8 cellular contexts compared by ENCODE assay signal in genomic region chr17:74852237-74853047, GRCh38. TPM values are rescaled to one million over a fixed set of nuclear protein-coding genes. Genes with fewer than 3 reads are reported as not detected.
DNase-seq lines count a peak whose midpoint lies in the region; ATAC-seq, FAIRE-seq and TF ChIP-seq lines count a peak whose summit lies in the region.

No MANE protein-coding gene starts in this region.

- peak overlapping the region; percentile 25; the same call in 1 of the 3 replicates for H3K4me3 ChIP-seq in A549
- peak overlapping the region; percentile 68 for H3K4me3 ChIP-seq in Karpas-422 (ENCODE audit: low read length)

- DNase-seq in A549 (ENCODE audit: low read depth in 1 of 2, low spot score in 1 of 2) (no peak), Karpas-422 (peak; percentile 90), activated T-cell treated with anti-CD3 and anti-CD28 coated beads for 4 hours (peak; percentile 24), iPS-NIHi11 (ENCODE audit: low spot score) (peak; percentile 100), SKM-1 (lab: John Stamatoyannopoulos, UW; ENCODE audit: unreplicated experiment) (no peak)
- DNase-seq in stimulated activated CD8-positive, alpha-beta memory T cell treated with anti-CD3 and anti-CD28 coated beads, Interleukin-4, amount 100 ng/mL, for 48 hours, result peak; percentile 71

- H3K4me2 ChIP-seq in A549, result peak overlapping the region; percentile 68
- H3K4me2 ChIP-seq in Karpas-422 (ENCODE audit: low read depth, low read length, poor library complexity, severe bottlenecking), result peak overlapping the region; percentile 86

- peak overlapping the region; percentile 75 for H3K9ac ChIP-seq in Karpas-422 (ENCODE audit: low read length)

- H3K36me3 ChIP-seq in Karpas-422 (ENCODE audit: insufficient read depth, low read length), result no peaks in the 10 kb centered on the region

- 0 out of 6 replicates have a peak overlapping the region, but pooled peaks of 1 of the 2 experiments have one; percentile 7 for H3K27ac ChIP-seq in A549
- no peak overlapping the region for H3K27ac ChIP-seq in Karpas-422 (ENCODE audit: low read length)

- CTCF ChIA-PET in A549 (lab: Yijun Ruan, JAX), result interaction anchor here (1.3 to 42.4 kb wide), 5 partner anchors 9 to 107 kb away, joined by 3 to 1302 read pairs (median 24); partner anchors contain the start of genes FDXR, GRIN2C and NAT9

- no peaks in the 10 kb centered on the region for H3K9me2 ChIP-seq in Karpas-422 (replicated peaks; ENCODE audit: insufficient read depth, low read length)

- no peak for FAIRE-seq in A549 (lab: Jason Lieb, UNC)

- no peak for TF ChIP-seq CTCF in A549 (IDR thresholded peaks at IDR 0.05)

- no peak for TF ChIP-seq POLR2A in A549 (IDR thresholded peaks at IDR 0.05; ENCODE audit: low read length)

- TF ChIP-seq EP300 in A549 (IDR thresholded peaks at IDR 0.05), result no peak

- H3K9me3 ChIP-seq in A549 (no peaks in the 10 kb centered on the region), Karpas-422 (ENCODE audit: low read length) (no peaks in the 10 kb centered on the region)

- no peaks in the 10 kb centered on the region for H3K79me2 ChIP-seq in Karpas-422 (ENCODE audit: low read length)

- ATAC-seq in A549, result peak; percentile 26 to 45; a peak in 3 of 6 replicates
- ATAC-seq in HG03159 (IDR thresholded peaks at IDR 0.05; ENCODE audit: unreplicated experiment), result no peak
- ATAC-seq in HG02642 (IDR thresholded peaks at IDR 0.05; ENCODE audit: poor library complexity, unreplicated experiment), result no peak

- peak overlapping the region; percentile 87 for H2AFZ ChIP-seq in Karpas-422 (ENCODE audit: low read length)

- TF ChIP-seq RAD21 in A549 (conservative IDR thresholded peaks at IDR 0.05 in 1 of 2, IDR thresholded peaks at IDR 0.05 in 1 of 2), result no peak

- WGBS in A549 (ENCODE audit: missing lambda C conversion rate), result 45% methylated on average over 21 of the region's 76 CpGs

- POLR2A ChIA-PET in A549 (lab: Yijun Ruan, JAX), result interaction anchor here (1.8 kb wide), 1 partner anchor 21 kb away, joined by 7 read pairs; the partner anchor contains the start of gene FDXR

- no peaks in the 10 kb centered on the region for H4K20me1 ChIP-seq in Karpas-422 (ENCODE audit: insufficient read depth, low read depth, low read length)

- no peaks in the 10 kb centered on the region for H3K27me3 ChIP-seq in Karpas-422 (ENCODE audit: low read length)

- peaks cover 8% of the 10 kb centered on the region; the same call in 1 of the 3 replicates for H3K4me1 ChIP-seq in A549
- peaks cover 15% of the 10 kb centered on the region for H3K4me1 ChIP-seq in Karpas-422 (ENCODE audit: low read length)

TF ChIP-seq in A549, 52 proteins besides CTCF, POLR2A, EP300 and RAD21:
- TF ChIP-seq POLR2AphosphoS2 (conservative IDR thresholded peaks at IDR 0.05; ENCODE audit: low read length) (no peak), EHMT2 (IDR thresholded peaks at IDR 0.05; ENCODE audit: low read depth) (no peak), FOSB (CRISPR knock-in tag; IDR thresholded peaks at IDR 0.05) (no peak), RARB (CRISPR knock-in tag; IDR thresholded peaks at IDR 0.05) (no peak), CBX2 (IDR thresholded peaks at IDR 0.05; ENCODE audit: borderline replicate concordance, low read depth) (no peak), HOXB13 (CRISPR knock-in tag; IDR thresholded peaks at IDR 0.05; ENCODE audit: low read depth) (no peak), RNF2 (IDR thresholded peaks at IDR 0.05; ENCODE audit: borderline replicate concordance, low read depth) (no peak), PHF8 (IDR thresholded peaks at IDR 0.05; ENCODE audit: borderline replicate concordance, low read depth) (no peak), MAX (IDR thresholded peaks at IDR 0.05) (peak; percentile 68), JUN (IDR thresholded peaks at IDR 0.05) (no peak), KDM1A (IDR thresholded peaks at IDR 0.05; ENCODE audit: low read depth) (no peak), E2F6 (IDR thresholded peaks at IDR 0.05; ENCODE audit: borderline replicate concordance, low read depth) (0 out of 2 replicates have a peak, but pooled peaks have one; percentile 33), EHF (CRISPR knock-in tag; IDR thresholded peaks at IDR 0.05) (no peak), MAZ (IDR thresholded peaks at IDR 0.05; ENCODE audit: borderline replicate concordance, low read depth, low read length) (no peak)
- TF ChIP-seq, protein P1, sequence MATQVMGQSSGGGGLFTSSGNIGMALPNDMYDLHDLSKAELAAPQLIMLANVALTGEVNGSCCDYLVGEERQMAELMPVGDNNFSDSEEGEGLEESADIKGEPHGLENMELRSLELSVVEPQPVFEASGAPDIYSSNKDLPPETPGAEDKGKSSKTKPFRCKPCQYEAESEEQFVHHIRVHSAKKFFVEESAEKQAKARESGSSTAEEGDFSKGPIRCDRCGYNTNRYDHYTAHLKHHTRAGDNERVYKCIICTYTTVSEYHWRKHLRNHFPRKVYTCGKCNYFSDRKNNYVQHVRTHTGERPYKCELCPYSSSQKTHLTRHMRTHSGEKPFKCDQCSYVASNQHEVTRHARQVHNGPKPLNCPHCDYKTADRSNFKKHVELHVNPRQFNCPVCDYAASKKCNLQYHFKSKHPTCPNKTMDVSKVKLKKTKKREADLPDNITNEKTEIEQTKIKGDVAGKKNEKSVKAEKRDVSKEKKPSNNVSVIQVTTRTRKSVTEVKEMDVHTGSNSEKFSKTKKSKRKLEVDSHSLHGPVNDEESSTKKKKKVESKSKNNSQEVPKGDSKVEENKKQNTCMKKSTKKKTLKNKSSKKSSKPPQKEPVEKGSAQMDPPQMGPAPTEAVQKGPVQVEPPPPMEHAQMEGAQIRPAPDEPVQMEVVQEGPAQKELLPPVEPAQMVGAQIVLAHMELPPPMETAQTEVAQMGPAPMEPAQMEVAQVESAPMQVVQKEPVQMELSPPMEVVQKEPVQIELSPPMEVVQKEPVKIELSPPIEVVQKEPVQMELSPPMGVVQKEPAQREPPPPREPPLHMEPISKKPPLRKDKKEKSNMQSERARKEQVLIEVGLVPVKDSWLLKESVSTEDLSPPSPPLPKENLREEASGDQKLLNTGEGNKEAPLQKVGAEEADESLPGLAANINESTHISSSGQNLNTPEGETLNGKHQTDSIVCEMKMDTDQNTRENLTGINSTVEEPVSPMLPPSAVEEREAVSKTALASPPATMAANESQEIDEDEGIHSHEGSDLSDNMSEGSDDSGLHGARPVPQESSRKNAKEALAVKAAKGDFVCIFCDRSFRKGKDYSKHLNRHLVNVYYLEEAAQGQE (IDR thresholded peaks at IDR 0.05), result peak; percentile 29; the same call in 1 of the 2 replicates

RNA-seq across cellular contexts. Expression of gene GRIN2C, which starts 7.2 kb away (rescaled TPM):
- polyA plus RNA-seq in A549 (2011; rRNA removed), result 0.15 and 0.17 TPM in 2 replicates
- polyA plus RNA-seq in A549 (2012; cell fraction: cytosol; rRNA removed), result 0.16 and 0.21 TPM in 2 replicates
- polyA plus RNA-seq in A549 (2012; cell fraction: nucleus; rRNA removed), result 2.9 and 3.4 TPM in 2 replicates
- 0.28 to 0.77 TPM (median 0.40 TPM) in 3 replicates for polyA plus RNA-seq in A549 (2017; fragmentation: RNase III; extraction: RNeasy Plus Mini Kit Qiagen cat#74134 plus additional on column Dnase treatment)
- 0.24 and 0.45 TPM in 2 replicates for polyA minus RNA-seq in A549 (2011; rRNA and poly(A)+ RNA removed)
- total RNA-seq in Karpas-422 (2014; rRNA removed; shearing (Covaris generic); ENCODE audit: low replicate concordance), result not detected in 2 replicates

RNA-seq across cellular contexts. Expression of gene FDXR, which starts 20.4 kb away (rescaled TPM):
- polyA plus RNA-seq in A549 (2011; rRNA removed), result 32.5 and 33.0 TPM in 2 replicates
- polyA plus RNA-seq in A549 (2012; cell fraction: cytosol; rRNA removed), result 50.7 and 61.9 TPM in 2 replicates
- polyA plus RNA-seq in A549 (2012; cell fraction: nucleus; rRNA removed), result 91.7 and 96.4 TPM in 2 replicates
- 43.3 to 51.8 TPM (median 44.5 TPM) in 3 replicates for polyA plus RNA-seq in A549 (2017; fragmentation: RNase III; extraction: RNeasy Plus Mini Kit Qiagen cat#74134 plus additional on column Dnase treatment)
- 21.3 and 32.0 TPM in 2 replicates for polyA minus RNA-seq in A549 (2011; rRNA and poly(A)+ RNA removed)
- total RNA-seq in Karpas-422 (2014; rRNA removed; shearing (Covaris generic); ENCODE audit: low replicate concordance), result 3.2 and 8.4 TPM in 2 replicates

RNA-seq across cellular contexts. Expression of gene FADS6, which starts 41.0 kb away (rescaled TPM):
- not detected in 2 replicates for polyA plus RNA-seq in A549 (2011; rRNA removed)
- 0.03 TPM in 1 of 2 replicates, not detected in the other for polyA plus RNA-seq in A549 (2012; cell fraction: cytosol; rRNA removed)
- 0.02 TPM in 1 of 2 replicates, not detected in the other for polyA plus RNA-seq in A549 (2012; cell fraction: nucleus; rRNA removed)
- polyA plus RNA-seq in A549 (2017; fragmentation: RNase III; extraction: RNeasy Plus Mini Kit Qiagen cat#74134 plus additional on column Dnase treatment), result 0.04 TPM in 1 of 3 replicates, not detected in the others
- not detected in 2 replicates for polyA minus RNA-seq in A549 (2011; rRNA and poly(A)+ RNA removed)
- not detected in 2 replicates for total RNA-seq in Karpas-422 (2014; rRNA removed; shearing (Covaris generic); ENCODE audit: low replicate concordance)

Comparison
In these comparisons a context has a peak if more than half of its experiments do, and no peak if none do; other contexts are left out.
1. ATAC-seq: peak in A549 (2 of 2); none in HG03159 (single experiment) and HG02642 (single experiment).
2. DNase-seq: peak in Karpas-422 (single experiment), activated T-cell treated with anti-CD3 and anti-CD28 coated beads for 4 hours (single experiment), iPS-NIHi11 (single experiment) and stimulated activated CD8-positive, alpha-beta memory T cell treated with anti-CD3 and anti-CD28 coated beads, Interleukin-4, amount 100 ng/mL, for 48 hours (single experiment); none in A549 (0 of 2) and SKM-1 (single experiment).